ENCODE assay signal across 10 cellular contexts in genomic region chr9:130765135-130766030, GRCh38.
DNase-seq lines count a peak whose midpoint lies in the region; ATAC-seq lines count a peak whose summit lies in the region.
"Had no signal": no experiment of that assay in that cellular context is flagged by ENCODE, and none has a peak within 500 bp of the region (broad histone marks: within the 10 kb centered on the region; RNA-seq: fewer than 3 reads in every experiment).

No MANE protein-coding gene starts in this region.

- peak; percentile 74 for ATAC-seq in HG02852 (IDR thresholded peaks at IDR 0.05; ENCODE audit: unreplicated experiment)
- ATAC-seq in stimulated activated effector memory CD8-positive, alpha-beta T cell treated with anti-CD3 and anti-CD28 coated beads, Interleukin-12 subunit alpha, Interleukin-12 subunit beta, amount 100 ng/mL, for 72 hours: peak; percentile 66

- peaks cover 24% of the 10 kb centered on the region for H3K4me1 Mint-ChIP-seq in activated CD4-positive, alpha-beta T cell treated with anti-CD3 and anti-CD28 coated beads, Interleukin-2, amount 10 ng/mL, durations not matched to agents 24 days and 14 days
- peaks cover 24% of the 10 kb centered on the region for H3K4me1 Mint-ChIP-seq in activated CD4-positive, alpha-beta T cell treated with anti-CD3 and anti-CD28 coated beads, Interleukin-2, amount 10 ng/mL, durations not matched to agents 7 days and 5 days
- H3K4me1 Mint-ChIP-seq in dendritic cell treated with granulocyte-macrophage colony-stimulating factor and Interleukin-4, amounts not matched to agents 40 ng/mL and 50 ng/mL, for 4 days (ENCODE audit: low read depth): peaks cover 89% of the 10 kb centered on the region
- peaks cover 51% of the 10 kb centered on the region for H3K4me1 Mint-ChIP-seq in stimulated activated effector memory CD8-positive, alpha-beta T cell treated with anti-CD3 and anti-CD28 coated beads, Interleukin-12 subunit alpha, Interleukin-12 subunit beta, amount 100 ng/mL, for 72 hours

- H3K36me3 Mint-ChIP-seq in activated CD4-positive, alpha-beta T cell treated with anti-CD3 and anti-CD28 coated beads, Interleukin-2, amount 10 ng/mL, durations not matched to agents 24 days and 14 days (ENCODE audit: low read depth): no peaks in the 10 kb centered on the region
- H3K36me3 Mint-ChIP-seq in activated CD4-positive, alpha-beta T cell treated with anti-CD3 and anti-CD28 coated beads, Interleukin-2, amount 10 ng/mL, durations not matched to agents 7 days and 5 days (ENCODE audit: low read depth): no peaks in the 10 kb centered on the region
- no peaks in the 10 kb centered on the region for H3K36me3 Mint-ChIP-seq in dendritic cell treated with granulocyte-macrophage colony-stimulating factor and Interleukin-4, amounts not matched to agents 40 ng/mL and 50 ng/mL, for 4 days (ENCODE audit: low read depth)
- peaks cover 5% of the 10 kb centered on the region for H3K36me3 Mint-ChIP-seq in stimulated activated effector memory CD8-positive, alpha-beta T cell treated with anti-CD3 and anti-CD28 coated beads, Interleukin-12 subunit alpha, Interleukin-12 subunit beta, amount 100 ng/mL, for 72 hours

- intact Hi-C loops in activated CD4-positive, alpha-beta T cell treated with anti-CD3 and anti-CD28 coated beads, Interleukin-2, amount 10 ng/mL, durations not matched to agents 24 days and 14 days (cut with micrococcal nuclease): loop anchor here (5.0 kb wide), 1 partner anchor 53 kb away; no protein-coding TSS in a partner anchor
- intact Hi-C loops in dendritic cell treated with granulocyte-macrophage colony-stimulating factor and Interleukin-4, amounts not matched to agents 40 ng/mL and 50 ng/mL, for 4 days (cut with micrococcal nuclease): no loop called here

- no peak overlapping the region for H3K4me3 Mint-ChIP-seq in activated CD4-positive, alpha-beta T cell treated with anti-CD3 and anti-CD28 coated beads, Interleukin-2, amount 10 ng/mL, durations not matched to agents 24 days and 14 days
- H3K4me3 Mint-ChIP-seq in activated CD4-positive, alpha-beta T cell treated with anti-CD3 and anti-CD28 coated beads, Interleukin-2, amount 10 ng/mL, durations not matched to agents 7 days and 5 days: no peak overlapping the region
- no peak overlapping the region for H3K4me3 Mint-ChIP-seq in dendritic cell treated with granulocyte-macrophage colony-stimulating factor and Interleukin-4, amounts not matched to agents 40 ng/mL and 50 ng/mL, for 4 days
- H3K4me3 Mint-ChIP-seq in stimulated activated effector memory CD8-positive, alpha-beta T cell treated with anti-CD3 and anti-CD28 coated beads, Interleukin-12 subunit alpha, Interleukin-12 subunit beta, amount 100 ng/mL, for 72 hours: peak overlapping the region; percentile 22

- peak overlapping the region; percentile 58 for H3K27ac Mint-ChIP-seq in activated CD4-positive, alpha-beta T cell treated with anti-CD3 and anti-CD28 coated beads, Interleukin-2, amount 10 ng/mL, durations not matched to agents 24 days and 14 days
- no peak overlapping the region for H3K27ac Mint-ChIP-seq in activated CD4-positive, alpha-beta T cell treated with anti-CD3 and anti-CD28 coated beads, Interleukin-2, amount 10 ng/mL, durations not matched to agents 7 days and 5 days
- H3K27ac Mint-ChIP-seq in dendritic cell treated with granulocyte-macrophage colony-stimulating factor and Interleukin-4, amounts not matched to agents 40 ng/mL and 50 ng/mL, for 4 days: peak overlapping the region; percentile 87
- H3K27ac Mint-ChIP-seq in stimulated activated effector memory CD8-positive, alpha-beta T cell treated with anti-CD3 and anti-CD28 coated beads, Interleukin-12 subunit alpha, Interleukin-12 subunit beta, amount 100 ng/mL, for 72 hours: peak overlapping the region; percentile 40

- no peaks in the 10 kb centered on the region for H3K9me3 Mint-ChIP-seq in activated CD4-positive, alpha-beta T cell treated with anti-CD3 and anti-CD28 coated beads, Interleukin-2, amount 10 ng/mL, durations not matched to agents 24 days and 14 days
- H3K9me3 Mint-ChIP-seq in activated CD4-positive, alpha-beta T cell treated with anti-CD3 and anti-CD28 coated beads, Interleukin-2, amount 10 ng/mL, durations not matched to agents 7 days and 5 days: no peaks in the 10 kb centered on the region
- no peaks in the 10 kb centered on the region for H3K9me3 Mint-ChIP-seq in dendritic cell treated with granulocyte-macrophage colony-stimulating factor and Interleukin-4, amounts not matched to agents 40 ng/mL and 50 ng/mL, for 4 days
- H3K9me3 Mint-ChIP-seq in stimulated activated effector memory CD8-positive, alpha-beta T cell treated with anti-CD3 and anti-CD28 coated beads, Interleukin-12 subunit alpha, Interleukin-12 subunit beta, amount 100 ng/mL, for 72 hours: no peaks in the 10 kb centered on the region

- no peak for DNase-seq in activated CD4-positive, alpha-beta T cell treated with anti-CD3 and anti-CD28 coated beads, Interleukin-2, amount 10 ng/mL, durations not matched to agents 24 days and 14 days
- DNase-seq in activated CD4-positive, alpha-beta T cell treated with anti-CD3 and anti-CD28 coated beads, Interleukin-2, amount 10 ng/mL, durations not matched to agents 7 days and 5 days: no peak
- no peak for DNase-seq in stimulated activated effector memory CD8-positive, alpha-beta T cell treated with anti-CD3 and anti-CD28 coated beads, Interleukin-12 subunit alpha, Interleukin-12 subunit beta, amount 100 ng/mL, for 72 hours (ENCODE audit: low spot score in 2 of 2)
- no peak for DNase-seq in anterior cingulate cortex (lab: John Stamatoyannopoulos, UW)
- no peak for DNase-seq in NCI-H446 (lab: John Stamatoyannopoulos, UW)
- no peak for DNase-seq in GF-D8 (lab: John Stamatoyannopoulos, UW)
- DNase-seq: left lung, NCI-H2227 treated with DMSO at 0.1 percent for 48 hours had no signal

- POLR2A ChIA-PET in activated CD4-positive, alpha-beta T cell treated with anti-CD3 and anti-CD28 coated beads, Interleukin-2, amount 10 ng/mL, durations not matched to agents 7 days and 5 days (lab: Charles Lee): no interaction called here

- CTCF ChIA-PET in activated CD4-positive, alpha-beta T cell treated with anti-CD3 and anti-CD28 coated beads, Interleukin-2, amount 10 ng/mL, durations not matched to agents 7 days and 5 days (lab: Charles Lee): interaction anchor here (1.1 kb wide), 1 partner anchor 46 kb away, joined by 3 read pairs; no protein-coding TSS in a partner anchor

- H3K27me3 Mint-ChIP-seq in activated CD4-positive, alpha-beta T cell treated with anti-CD3 and anti-CD28 coated beads, Interleukin-2, amount 10 ng/mL, durations not matched to agents 24 days and 14 days: no peaks in the 10 kb centered on the region
- H3K27me3 Mint-ChIP-seq in activated CD4-positive, alpha-beta T cell treated with anti-CD3 and anti-CD28 coated beads, Interleukin-2, amount 10 ng/mL, durations not matched to agents 7 days and 5 days: no peaks in the 10 kb centered on the region
- H3K27me3 Mint-ChIP-seq in dendritic cell treated with granulocyte-macrophage colony-stimulating factor and Interleukin-4, amounts not matched to agents 40 ng/mL and 50 ng/mL, for 4 days: no peaks in the 10 kb centered on the region
